Comparison of ENCODE assay signal across 26 cellular contexts in genomic region chr22:42083119-42083518, GRCh38. TPM values are rescaled to one million over a fixed set of nuclear protein-coding genes. Genes with fewer than 3 reads are reported as not detected.
DNase-seq lines count a peak whose midpoint lies in the region; ATAC-seq and TF ChIP-seq lines count a peak whose summit lies in the region.
"Had no signal": no experiment of that assay in that cellular context is flagged by ENCODE, and none has a peak within 500 bp of the region (broad histone marks: within the 10 kb centered on the region; RNA-seq: fewer than 3 reads in every experiment).

No MANE protein-coding gene starts in this region.

- POLR2A ChIA-PET in activated CD4-positive, alpha-beta T cell treated with anti-CD3 and anti-CD28 coated beads, Interleukin-2, amount 10 ng/mL, durations not matched to agents 7 days and 5 days (lab: Charles Lee): no interaction called here
- POLR2A ChIA-PET in CD4-positive, alpha-beta T cell (lab: Charles Lee): no interaction called here

- no peaks in the 10 kb centered on the region for H3K27me3 Mint-ChIP-seq in activated CD4-positive, alpha-beta T cell treated with anti-CD3 and anti-CD28 coated beads, Interleukin-2, amount 10 ng/mL, durations not matched to agents 7 days and 5 days
- H3K27me3 Mint-ChIP-seq in CD4-positive, alpha-beta T cell: no peaks in the 10 kb centered on the region
- no peaks in the 10 kb centered on the region for H3K27me3 Mint-ChIP-seq in activated T-cell treated with anti-CD3 and anti-CD28 coated beads, Interleukin-2, amount 50 U/mL, for 4 hours (ENCODE audit: low read depth)
- H3K27me3 Mint-ChIP-seq in stimulated activated naive CD8-positive, alpha-beta T cell treated with anti-CD3 and anti-CD28 coated beads, Interleukin-15, amount 100 ng/mL, for 72 hours: no peaks in the 10 kb centered on the region

- no peaks in the 10 kb centered on the region for H3K27me3 ChIP-seq in CD4-positive, alpha-beta T cell (ENCODE audit: control insufficient read depth, insufficient read depth, low read length)

- ATAC-seq in CD4-positive, alpha-beta T cell (ENCODE audit: poor library complexity): no peak
- no peak for ATAC-seq in sciatic nerve
- no peak for ATAC-seq in activated T-cell treated with anti-CD3 and anti-CD28 coated beads, Interleukin-2, amount 50 U/mL, for 4 hours
- ATAC-seq in stimulated activated naive CD8-positive, alpha-beta T cell treated with anti-CD3 and anti-CD28 coated beads, Interleukin-15, amount 100 ng/mL, for 72 hours: no peak
- ATAC-seq: HepG2, Panc1 had no signal

- H3K4me3 Mint-ChIP-seq in activated CD4-positive, alpha-beta T cell treated with anti-CD3 and anti-CD28 coated beads, Interleukin-2, amount 10 ng/mL, durations not matched to agents 7 days and 5 days: no peak overlapping the region
- H3K4me3 Mint-ChIP-seq in CD4-positive, alpha-beta T cell: peak overlapping the region; percentile 48
- no peak overlapping the region for H3K4me3 Mint-ChIP-seq in activated T-cell treated with anti-CD3 and anti-CD28 coated beads, Interleukin-2, amount 50 U/mL, for 4 hours
- H3K4me3 Mint-ChIP-seq in stimulated activated naive CD8-positive, alpha-beta T cell treated with anti-CD3 and anti-CD28 coated beads, Interleukin-15, amount 100 ng/mL, for 72 hours: no peak overlapping the region

- intact Hi-C loops in CD4-positive, alpha-beta T cell (cut with DNase I, micrococcal nuclease): loop anchor here in 1 of 2 experiments (10.0 kb wide), 1 partner anchor 442 kb away; no protein-coding TSS in a partner anchor
- intact Hi-C loops in sciatic nerve (cut with DNase I): no loop called here

- no peaks in the 10 kb centered on the region for H3K9me3 ChIP-seq in CD4-positive, alpha-beta T cell (ENCODE audit: control insufficient read depth, low read length)

- no peak for DNase-seq in activated CD4-positive, alpha-beta T cell treated with anti-CD3 and anti-CD28 coated beads, Interleukin-2, amount 10 ng/mL, durations not matched to agents 7 days and 5 days
- no peak for DNase-seq in activated CD4-positive, alpha-beta T cell treated with anti-CD3 and anti-CD28 coated beads for 4 hours
- no peak for DNase-seq in CD4-positive, alpha-beta T cell
- peak; percentile 30 for DNase-seq in sciatic nerve (ENCODE audit: low spot score)
- DNase-seq in activated T-cell treated with anti-CD3 and anti-CD28 coated beads, Interleukin-2, amount 50 U/mL, for 4 hours: no peak
- DNase-seq in stimulated activated naive CD8-positive, alpha-beta T cell treated with anti-CD3 and anti-CD28 coated beads, Interleukin-15, amount 100 ng/mL, for 72 hours: no peak
- DNase-seq: C1 segment of cervical spinal cord, Calu3, GM23248, H7, Karpas-422, NCI-H1105, NCI-H1436 treated with DMSO at 0.1 percent for 48 hours, NCI-H187 treated with DMSO at 0.1 percent for 48 hours, NCI-H446, NCI-H524 treated with DMSO at 0.1 percent for 48 hours, NCI-H774, SIG-M5 had no signal

- no peaks in the 10 kb centered on the region for H3K9me3 Mint-ChIP-seq in activated CD4-positive, alpha-beta T cell treated with anti-CD3 and anti-CD28 coated beads, Interleukin-2, amount 10 ng/mL, durations not matched to agents 7 days and 5 days
- no peaks in the 10 kb centered on the region for H3K9me3 Mint-ChIP-seq in CD4-positive, alpha-beta T cell
- H3K9me3 Mint-ChIP-seq in activated T-cell treated with anti-CD3 and anti-CD28 coated beads, Interleukin-2, amount 50 U/mL, for 4 hours: no peaks in the 10 kb centered on the region
- no peaks in the 10 kb centered on the region for H3K9me3 Mint-ChIP-seq in stimulated activated naive CD8-positive, alpha-beta T cell treated with anti-CD3 and anti-CD28 coated beads, Interleukin-15, amount 100 ng/mL, for 72 hours

- peaks cover 32% of the 10 kb centered on the region for H3K4me1 Mint-ChIP-seq in activated CD4-positive, alpha-beta T cell treated with anti-CD3 and anti-CD28 coated beads, Interleukin-2, amount 10 ng/mL, durations not matched to agents 7 days and 5 days
- H3K4me1 Mint-ChIP-seq in CD4-positive, alpha-beta T cell (ENCODE audit: low read depth): peaks cover 48% of the 10 kb centered on the region
- H3K4me1 Mint-ChIP-seq in activated T-cell treated with anti-CD3 and anti-CD28 coated beads, Interleukin-2, amount 50 U/mL, for 4 hours (ENCODE audit: low read depth): peaks cover 32% of the 10 kb centered on the region
- peaks cover 32% of the 10 kb centered on the region for H3K4me1 Mint-ChIP-seq in stimulated activated naive CD8-positive, alpha-beta T cell treated with anti-CD3 and anti-CD28 coated beads, Interleukin-15, amount 100 ng/mL, for 72 hours

- TF ChIP-seq CTCF in CD4-positive, alpha-beta T cell (IDR thresholded peaks at IDR 0.05): no peak
- TF ChIP-seq CTCF in VCaP (conservative IDR thresholded peaks at IDR 0.05): no peak

- peak overlapping the region; percentile 25 for H3K27ac Mint-ChIP-seq in activated CD4-positive, alpha-beta T cell treated with anti-CD3 and anti-CD28 coated beads, Interleukin-2, amount 10 ng/mL, durations not matched to agents 7 days and 5 days
- H3K27ac Mint-ChIP-seq in CD4-positive, alpha-beta T cell: peak overlapping the region; percentile 75
- no peak overlapping the region for H3K27ac Mint-ChIP-seq in stimulated activated naive CD8-positive, alpha-beta T cell treated with anti-CD3 and anti-CD28 coated beads, Interleukin-15, amount 100 ng/mL, for 72 hours

- CTCF ChIA-PET in activated CD4-positive, alpha-beta T cell treated with anti-CD3 and anti-CD28 coated beads, Interleukin-2, amount 10 ng/mL, durations not matched to agents 7 days and 5 days (lab: Charles Lee): interaction anchor here (0.6 to 6.2 kb wide), 2 partner anchors 7 to 36 kb away, joined by 3 to 50 read pairs; partner anchors contain the start of gene NDUFA6
- CTCF ChIA-PET in CD4-positive, alpha-beta T cell (lab: Charles Lee): no interaction called here

- H3K27ac ChIP-seq in CD4-positive, alpha-beta T cell (ENCODE audit: low read depth, low read length): no peak overlapping the region
- H3K27ac ChIP-seq in VCaP: peak overlapping the region; percentile 95
- H3K27ac ChIP-seq: GM23248, RWPE1, SK-N-MC had no signal

- H3K36me3 Mint-ChIP-seq in activated CD4-positive, alpha-beta T cell treated with anti-CD3 and anti-CD28 coated beads, Interleukin-2, amount 10 ng/mL, durations not matched to agents 7 days and 5 days (ENCODE audit: low read depth): peaks cover 46% of the 10 kb centered on the region
- H3K36me3 Mint-ChIP-seq in CD4-positive, alpha-beta T cell (ENCODE audit: low read depth): peaks cover 64% of the 10 kb centered on the region
- H3K36me3 Mint-ChIP-seq in activated T-cell treated with anti-CD3 and anti-CD28 coated beads, Interleukin-2, amount 50 U/mL, for 4 hours (ENCODE audit: insufficient read depth): peaks cover 34% of the 10 kb centered on the region

RNA-seq across cellular contexts. Expression of gene SMDT1, which starts 3.6 kb away (rescaled TPM):
- total RNA-seq in activated CD4-positive, alpha-beta T cell treated with anti-CD3 and anti-CD28 coated beads, Interleukin-2, amount 10 ng/mL, durations not matched to agents 7 days and 5 days: 10 to 100 TPM; 62.4 to 95.6 TPM
- 10 to 100 TPM; 84.7 to 86.4 TPM for total RNA-seq in CD4-positive, alpha-beta T cell
- 53.3 TPM for total RNA-seq in sciatic nerve
- 10 to 100 TPM; 84.0 to 88.2 (median 86.6) TPM for total RNA-seq in activated T-cell treated with anti-CD3 and anti-CD28 coated beads, Interleukin-2, amount 50 U/mL, for 4 hours

RNA-seq across cellular contexts. Expression of gene NDUFA6, which starts 7.5 kb away (rescaled TPM):
- 10 to 100 TPM; 85.9 to 89.8 TPM for total RNA-seq in activated CD4-positive, alpha-beta T cell treated with anti-CD3 and anti-CD28 coated beads, Interleukin-2, amount 10 ng/mL, durations not matched to agents 7 days and 5 days
- total RNA-seq in CD4-positive, alpha-beta T cell: 10 to 100 TPM; 52.8 to 59.8 TPM
- total RNA-seq in sciatic nerve: 31.9 TPM
- total RNA-seq in activated T-cell treated with anti-CD3 and anti-CD28 coated beads, Interleukin-2, amount 50 U/mL, for 4 hours: 100 to 1,000 TPM in 2 of 3 donors, 10 to 100 TPM in 1; 96.3 to 129 (median 116) TPM

RNA-seq across cellular contexts. Expression of gene PHETA2, which starts 9.1 kb away (rescaled TPM):
- 1 to 10 TPM; 1.8 to 2.6 TPM for total RNA-seq in activated CD4-positive, alpha-beta T cell treated with anti-CD3 and anti-CD28 coated beads, Interleukin-2, amount 10 ng/mL, durations not matched to agents 7 days and 5 days
- total RNA-seq in CD4-positive, alpha-beta T cell: under 1 TPM; 0.27 to 0.42 TPM
- total RNA-seq in sciatic nerve: 12.8 TPM
- total RNA-seq in activated T-cell treated with anti-CD3 and anti-CD28 coated beads, Interleukin-2, amount 50 U/mL, for 4 hours: 1 to 10 TPM; 2.0 to 2.3 (median 2.1) TPM
- total RNA-seq: G401, HT1080 had no signal

RNA-seq across cellular contexts. Expression of gene NAGA, which starts 12.5 kb away (rescaled TPM):
- total RNA-seq in activated CD4-positive, alpha-beta T cell treated with anti-CD3 and anti-CD28 coated beads, Interleukin-2, amount 10 ng/mL, durations not matched to agents 7 days and 5 days: 10 to 100 TPM; 22.4 to 23.0 TPM
- total RNA-seq in CD4-positive, alpha-beta T cell: 1 to 10 TPM; 2.6 to 3.2 TPM
- 17.0 TPM for total RNA-seq in sciatic nerve
- 10 to 100 TPM; 14.2 to 16.4 (median 14.2) TPM for total RNA-seq in activated T-cell treated with anti-CD3 and anti-CD28 coated beads, Interleukin-2, amount 50 U/mL, for 4 hours

RNA-seq across cellular contexts. Expression of gene CYP2D6, which starts 47.5 kb away (rescaled TPM):
- total RNA-seq in activated CD4-positive, alpha-beta T cell treated with anti-CD3 and anti-CD28 coated beads, Interleukin-2, amount 10 ng/mL, durations not matched to agents 7 days and 5 days: 1 to 10 TPM; 5.0 to 6.6 TPM
- total RNA-seq in CD4-positive, alpha-beta T cell: 1 to 10 TPM; 7.4 to 7.5 TPM
- total RNA-seq in sciatic nerve: 2.0 TPM
- total RNA-seq in activated T-cell treated with anti-CD3 and anti-CD28 coated beads, Interleukin-2, amount 50 U/mL, for 4 hours: 1 to 10 TPM; 1.1 to 2.3 (median 1.9) TPM
- total RNA-seq: GM23248, M059J had no signal

Comparison
In these comparisons a context has a peak if more than half of its experiments do, and no peak if none do; other contexts are left out.
1. H3K27ac Mint-ChIP-seq: peak in activated CD4-positive, alpha-beta T cell treated with anti-CD3 and anti-CD28 coated beads, Interleukin-2, amount 10 ng/mL, durations not matched to agents 7 days and 5 days (single experiment) and CD4-positive, alpha-beta T cell (single experiment); none in stimulated activated naive CD8-positive, alpha-beta T cell treated with anti-CD3 and anti-CD28 coated beads, Interleukin-15, amount 100 ng/mL, for 72 hours (0 of 2).